Comparison of ENCODE assay signal across 27 cellular contexts in the genomic region with DNA sequence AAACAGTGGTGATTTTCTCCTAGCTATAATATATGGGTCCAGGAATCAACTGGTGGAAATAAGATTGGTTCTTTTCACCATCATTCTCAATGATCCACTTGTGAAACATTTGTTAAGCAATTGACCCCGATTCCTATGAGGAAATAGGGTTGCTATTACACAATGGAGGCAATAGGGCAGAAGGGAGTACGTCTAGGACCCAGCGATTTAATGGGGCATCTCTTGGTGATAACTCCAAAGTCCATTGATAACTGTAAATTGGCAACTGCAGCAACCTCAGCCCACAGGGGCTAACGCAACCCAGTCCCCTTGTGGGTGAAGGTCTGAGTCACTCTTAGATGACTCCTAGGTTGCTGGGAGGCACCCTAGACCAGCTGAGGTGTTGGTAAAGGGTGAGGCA.
"Had no signal": no experiment of that assay in that cellular context is flagged by ENCODE, and none has a peak within 500 bp of the region (broad histone marks: within the 10 kb centered on the region; RNA-seq: fewer than 3 reads in every experiment).

No MANE protein-coding gene starts in this region.

- FAIRE-seq: endothelial cell of umbilical vein, islet of Langerhans had no signal

- H3K9me3 Mint-ChIP-seq: naive thymus-derived CD8-positive, alpha-beta T cell; nephron progenitor cell; stimulated activated memory B cell treated with anti-CD40 and anti-IgM and Interleukin-4, amounts not matched to agents 10 μg/mL and 1 μg/mL and 100 μg/mL, for 72 hours; stimulated activated naive CD8-positive, alpha-beta T cell treated with anti-CD3 and anti-CD28 coated beads, Interleukin-15, Interleukin-2, amounts not matched to agents 100 ng/mL and 50 ng/mL, for 24 hours had no signal

- H3K27ac Mint-ChIP-seq: nephron progenitor cell; stimulated activated memory B cell treated with anti-CD40 and anti-IgM and Interleukin-4, amounts not matched to agents 10 μg/mL and 1 μg/mL and 100 μg/mL, for 72 hours; stimulated activated naive CD8-positive, alpha-beta T cell treated with anti-CD3 and anti-CD28 coated beads, Interleukin-15, Interleukin-2, amounts not matched to agents 100 ng/mL and 50 ng/mL, for 24 hours had no signal

- H3K9me3 ChIP-seq: esophagus muscularis mucosa, heart right ventricle, left ventricle myocardium inferior, lower lobe of right lung, prostate gland, right atrium auricular region, sigmoid colon, suprapubic skin, transverse colon, upper lobe of right lung, uterus had no signal

- H3K4me3 Mint-ChIP-seq: naive thymus-derived CD8-positive, alpha-beta T cell; nephron progenitor cell; stimulated activated memory B cell treated with anti-CD40 and anti-IgM and Interleukin-4, amounts not matched to agents 10 μg/mL and 1 μg/mL and 100 μg/mL, for 72 hours; stimulated activated naive CD8-positive, alpha-beta T cell treated with anti-CD3 and anti-CD28 coated beads, Interleukin-15, Interleukin-2, amounts not matched to agents 100 ng/mL and 50 ng/mL, for 24 hours had no signal

- H3K27me3 ChIP-seq: foreskin keratinocyte, right atrium auricular region, sigmoid colon, suprapubic skin, transverse colon, upper lobe of right lung, uterus had no signal

- H3K4me1 Mint-ChIP-seq: naive thymus-derived CD8-positive, alpha-beta T cell; nephron progenitor cell; stimulated activated memory B cell treated with anti-CD40 and anti-IgM and Interleukin-4, amounts not matched to agents 10 μg/mL and 1 μg/mL and 100 μg/mL, for 72 hours had no signal

- H3K36me3 ChIP-seq: esophagus muscularis mucosa, heart right ventricle, left ventricle myocardium inferior, lower lobe of right lung, prostate gland, right atrium auricular region, sigmoid colon, suprapubic skin, transverse colon, upper lobe of right lung, uterus had no signal

- H3K4me1 ChIP-seq: esophagus muscularis mucosa, foreskin keratinocyte, heart right ventricle, left ventricle myocardium inferior, lower lobe of right lung, prostate gland, right atrium auricular region, sigmoid colon, suprapubic skin, transverse colon, upper lobe of right lung, uterus had no signal

- DNase-seq: dermis blood vessel endothelial cell; effector memory CD4-positive, alpha-beta T cell; foreskin keratinocyte; glutamatergic neuron; heart right ventricle; hippocampal formation; left cardiac atrium; left ventricle myocardium inferior; lower lobe of right lung; naive thymus-derived CD8-positive, alpha-beta T cell; nephron progenitor cell; nucleus accumbens; sigmoid colon; stimulated activated CD4-positive, alpha-beta T cell treated with anti-CD3 and anti-CD28 coated beads, Interleukin-2, amount 100 ng/mL, for 24 hours; stimulated activated CD4-positive, alpha-beta T cell treated with anti-CD3 and anti-CD28 coated beads, Interleukin-4, amount 100 ng/mL, for 24 hours; transverse colon; upper lobe of right lung; uterus had no signal

- H3K27ac ChIP-seq: coronary artery, esophagus muscularis mucosa, foreskin keratinocyte, heart right ventricle, left ventricle myocardium inferior, lower lobe of right lung, prostate gland, right atrium auricular region, sigmoid colon, suprapubic skin, transverse colon, upper lobe of right lung, uterus had no signal

- H3K36me3 Mint-ChIP-seq: naive thymus-derived CD8-positive, alpha-beta T cell; stimulated activated memory B cell treated with anti-CD40 and anti-IgM and Interleukin-4, amounts not matched to agents 10 μg/mL and 1 μg/mL and 100 μg/mL, for 72 hours had no signal

- H3K4me3 ChIP-seq: coronary artery, esophagus muscularis mucosa, heart right ventricle, left ventricle myocardium inferior, lower lobe of right lung, prostate gland, right atrium auricular region, sigmoid colon, suprapubic skin, transverse colon, upper lobe of right lung, uterus had no signal

- ATAC-seq: foreskin keratinocyte; heart right ventricle; left cardiac atrium; lower lobe of right lung; naive thymus-derived CD8-positive, alpha-beta T cell; stimulated activated memory B cell treated with anti-CD40 and anti-IgM and Interleukin-4, amounts not matched to agents 10 μg/mL and 1 μg/mL and 100 μg/mL, for 72 hours; upper lobe of right lung had no signal
